In genomic region chr1:171844381-171844780, GRCh38 we compare ENCODE assay signal across 23 cellular contexts. TPM values are rescaled to one million over a fixed set of nuclear protein-coding genes. Genes with fewer than 3 reads are reported as not detected.
A peak's percentile ranks its signal among the peaks of the same experiment; 100 is the strongest.
DNase-seq lines count a peak whose midpoint lies in the region; ATAC-seq, FAIRE-seq and TF ChIP-seq lines count a peak whose summit lies in the region.
"Had no signal": no experiment of that assay in that cellular context is flagged by ENCODE, and none has a peak within 500 bp of the region (broad histone marks: within the 10 kb centered on the region; RNA-seq: fewer than 3 reads in every experiment).

No MANE protein-coding gene starts in this region.

- H3K36me3 Mint-ChIP-seq in astrocyte (ENCODE audit: low read depth, unreplicated experiment): no peaks in the 10 kb centered on the region
- no peaks in the 10 kb centered on the region for H3K36me3 Mint-ChIP-seq in T-helper 2 cell treated with Interferon-gamma antibody and Interleukin-4, amounts not matched to agents 5 μg/mL and 100 μg/mL, for 36 hours (ENCODE audit: low read depth)
- H3K36me3 Mint-ChIP-seq: CD8-positive, alpha-beta T cell had no signal

- H3K27ac Mint-ChIP-seq in astrocyte (ENCODE audit: unreplicated experiment): no peak overlapping the region
- no peak overlapping the region for H3K27ac Mint-ChIP-seq in T-helper 2 cell treated with Interferon-gamma antibody and Interleukin-4, amounts not matched to agents 5 μg/mL and 100 μg/mL, for 36 hours
- H3K27ac Mint-ChIP-seq: CD8-positive, alpha-beta T cell; IgD-negative memory B cell had no signal

- no peaks in the 10 kb centered on the region for H4K20me1 ChIP-seq in astrocyte (ENCODE audit: insufficient read depth, low read length)
- no peaks in the 10 kb centered on the region for H4K20me1 ChIP-seq in fibroblast of lung (ENCODE audit: control insufficient read depth, extremely low read depth, insufficient read depth, low read length)
- no peaks in the 10 kb centered on the region for H4K20me1 ChIP-seq in HepG2 (ENCODE audit: insufficient read depth, low read length)

- DNase-seq in D721Med (ENCODE audit: insufficient read length, low spot score) (no peak), astrocyte (ENCODE audit: low read depth) (peak; percentile 13), fibroblast of lung (ENCODE audit: low read depth in 2 of 2) (peak; percentile 2 to 22), renal cortical epithelial cell (ENCODE audit: low read depth) (peak; percentile 14), HepG2 (ENCODE audit: low spot score) (no peak), GF-D8 (lab: John Stamatoyannopoulos, UW) (no peak)
- DNase-seq in T-helper 2 cell treated with Interferon-gamma antibody and Interleukin-4, amounts not matched to agents 5 μg/mL and 100 μg/mL, for 36 hours (ENCODE audit: low spot score): no peak
- DNase-seq: CD8-positive, alpha-beta T cell; DMS79; H7; Karpas-422; MG63; NCI-H1048; NCI-H1436; NCI-H1930; NCI-H345; NCI-H524 treated with DMSO at 0.1 percent for 48 hours; Peyer's patch; Right ventricle myocardium superior had no signal

- H2AFZ ChIP-seq in astrocyte (ENCODE audit: low read depth, low read length) (no peak overlapping the region), fibroblast of lung (ENCODE audit: low read length) (no peak overlapping the region), HepG2 (ENCODE audit: low read length) (no peak overlapping the region)

- no peak for TF ChIP-seq RAD21 in HepG2 (CRISPR knock-in tag; IDR thresholded peaks at IDR 0.05)

- no peak for TF ChIP-seq POLR2A in HepG2 (IDR thresholded peaks at IDR 0.05; ENCODE audit: insufficient read depth in 1 of 2, low read depth in 2 of 2, low read length in 2 of 2)

- WGBS in HepG2 (ENCODE audit: low lambda C conversion rate): 3% methylated on average over 2 of the region's 2 CpGs

- intact Hi-C loops in HepG2 (cut with micrococcal nuclease; ENCODE audit: unreplicated experiment): no loop called here

- peaks cover 4% of the 10 kb centered on the region for H3K4me1 Mint-ChIP-seq in astrocyte (ENCODE audit: low read depth, unreplicated experiment)
- H3K4me1 Mint-ChIP-seq in T-helper 2 cell treated with Interferon-gamma antibody and Interleukin-4, amounts not matched to agents 5 μg/mL and 100 μg/mL, for 36 hours (ENCODE audit: low read depth): peaks cover 15% of the 10 kb centered on the region

- H3K27ac ChIP-seq in astrocyte (ENCODE audit: low read depth, low read length) (no peak overlapping the region), fibroblast of lung (ENCODE audit: insufficient read depth, low read length) (no peak overlapping the region), HepG2 (ENCODE audit: extremely low read length, insufficient read depth, low read length) (no peak overlapping the region)
- H3K27ac ChIP-seq: Peyer's patch, SK-N-MC had no signal

- H3K9ac ChIP-seq in astrocyte (ENCODE audit: low read length) (no peak overlapping the region), fibroblast of lung (ENCODE audit: insufficient read depth, low read length) (no peak overlapping the region), HepG2 (ENCODE audit: insufficient read depth, low read depth, low read length) (no peak overlapping the region)

- no peak for TF ChIP-seq CTCF in D721Med (IDR thresholded peaks at IDR 0.05; ENCODE audit: insufficient read depth, missing control alignments)
- TF ChIP-seq CTCF in astrocyte (IDR thresholded peaks at IDR 0.05; ENCODE audit: insufficient read depth, low read depth, low read length): no peak
- no peak for TF ChIP-seq CTCF in fibroblast of lung (conservative IDR thresholded peaks at IDR 0.05 in 1 of 2, IDR thresholded peaks at IDR 0.05 in 1 of 2; ENCODE audit: low read depth in 1 of 2, low read length in 2 of 2)
- no peak for TF ChIP-seq CTCF in HepG2 (CRISPR knock-in tag; IDR thresholded peaks at IDR 0.05)

- CTCF ChIA-PET in HepG2 (lab: Yijun Ruan, JAX; ENCODE audit: low intra/inter-chr PET ratio, low total read pairs): no interaction called here

- H3K4me2 ChIP-seq in astrocyte (ENCODE audit: low read length): no peak overlapping the region
- no peak overlapping the region for H3K4me2 ChIP-seq in fibroblast of lung (ENCODE audit: extremely low read depth, insufficient read depth, low read length)
- H3K4me2 ChIP-seq in HepG2 (ENCODE audit: low read depth, low read length): no peak overlapping the region

- FAIRE-seq in D721Med (lab: Jason Lieb, UNC) (peak; percentile 90), astrocyte (lab: Jason Lieb, UNC) (no peak), HepG2 (lab: Jason Lieb, UNC) (no peak)
- FAIRE-seq: HTR-8/SVneo had no signal

- BruUV-seq in HepG2 (replicated peaks; lab: Mats Ljungman, UMichigan): no TSS peak

- TF ChIP-seq EP300 in HepG2 (IDR thresholded peaks at IDR 0.05; ENCODE audit: low read depth in 2 of 2, low read length in 2 of 2) (no peak), HepG2 (CRISPR knock-in tag; IDR thresholded peaks at IDR 0.05; ENCODE audit: borderline replicate concordance) (no peak)

- H3K9me3 ChIP-seq in astrocyte (ENCODE audit: insufficient read depth, low read depth, low read length) (no peaks in the 10 kb centered on the region), fibroblast of lung (ENCODE audit: control insufficient read depth, insufficient read depth, low read depth, low read length) (no peaks in the 10 kb centered on the region), HepG2 (ENCODE audit: low read length) (no peaks in the 10 kb centered on the region)

- H3K4me3 ChIP-seq in astrocyte (ENCODE audit: insufficient read depth, low read depth, low read length) (no peak overlapping the region), fibroblast of lung (replicated peaks in 1 of 4; ENCODE audit: control extremely low read depth in 1 of 4, insufficient read depth in 1 of 4, low read depth in 3 of 4, low read length in 4 of 4) (no peak overlapping the region), HepG2 (replicated peaks in 1 of 3; ENCODE audit: insufficient read depth in 1 of 3, low read depth in 2 of 3, low read length in 3 of 3) (no peak overlapping the region)
- H3K4me3 ChIP-seq: MG63, Peyer's patch, SK-N-MC had no signal

- in situ Hi-C loops in HepG2 (cut with HindIII; ENCODE audit: extremely low pct_ligation_motif_present, low pct_unique_long_range_greater_than_20kb): no loop called here

- H3K4me1 ChIP-seq in astrocyte (ENCODE audit: insufficient read depth, low read length): no peaks in the 10 kb centered on the region
- H3K4me1 ChIP-seq in fibroblast of lung (ENCODE audit: control insufficient read depth, extremely low read depth, insufficient read depth, low read length): no peaks in the 10 kb centered on the region
- H3K4me1 ChIP-seq in HepG2 (ENCODE audit: insufficient read depth, low read length): no peaks in the 10 kb centered on the region

- no peaks in the 10 kb centered on the region for H3K9me3 Mint-ChIP-seq in astrocyte (ENCODE audit: unreplicated experiment)
- no peaks in the 10 kb centered on the region for H3K9me3 Mint-ChIP-seq in T-helper 2 cell treated with Interferon-gamma antibody and Interleukin-4, amounts not matched to agents 5 μg/mL and 100 μg/mL, for 36 hours
- H3K9me3 Mint-ChIP-seq: CD8-positive, alpha-beta T cell; IgD-negative memory B cell had no signal

- H3K79me2 ChIP-seq in astrocyte (ENCODE audit: insufficient read depth, low read length) (no peaks in the 10 kb centered on the region), fibroblast of lung (ENCODE audit: control insufficient read depth, insufficient read depth, low read length) (no peaks in the 10 kb centered on the region), HepG2 (ENCODE audit: insufficient read depth, low read length) (no peaks in the 10 kb centered on the region)

- H3K4me3 Mint-ChIP-seq in astrocyte (ENCODE audit: unreplicated experiment): no peak overlapping the region
- no peak overlapping the region for H3K4me3 Mint-ChIP-seq in T-helper 2 cell treated with Interferon-gamma antibody and Interleukin-4, amounts not matched to agents 5 μg/mL and 100 μg/mL, for 36 hours
- H3K4me3 Mint-ChIP-seq: CD8-positive, alpha-beta T cell; IgD-negative memory B cell had no signal

- H3K27me3 ChIP-seq in astrocyte (ENCODE audit: insufficient read depth, low read length) (no peaks in the 10 kb centered on the region), fibroblast of lung (ENCODE audit: control insufficient read depth, insufficient read depth, low read length) (no peaks in the 10 kb centered on the region), HepG2 (ENCODE audit: control insufficient read depth in 1 of 2, insufficient read depth in 2 of 2, low read length in 2 of 2) (0 out of 5 replicates have a peak, but pooled peaks cover 0 to 5% of the 10 kb centered on the region in 2 experiments)

- H3K36me3 ChIP-seq in astrocyte (ENCODE audit: insufficient read depth, low read length) (no peaks in the 10 kb centered on the region), fibroblast of lung (ENCODE audit: control insufficient read depth, insufficient read depth, low read length) (no peaks in the 10 kb centered on the region), HepG2 (replicated peaks in 1 of 2; ENCODE audit: control insufficient read depth in 1 of 2, insufficient read depth in 2 of 2, low read length in 2 of 2) (no peaks in the 10 kb centered on the region)
- H3K36me3 ChIP-seq: MG63, Peyer's patch had no signal

- ATAC-seq in HepG2 (no peak), SK-N-SH treated with all-trans-retinoic acid at 6 μM for 48 hours (no peak)
- ATAC-seq: CD8-positive, alpha-beta T cell had no signal

- no peaks in the 10 kb centered on the region for H3K27me3 Mint-ChIP-seq in astrocyte (ENCODE audit: low read depth, unreplicated experiment)
- H3K27me3 Mint-ChIP-seq in T-helper 2 cell treated with Interferon-gamma antibody and Interleukin-4, amounts not matched to agents 5 μg/mL and 100 μg/mL, for 36 hours (ENCODE audit: low read depth): peaks cover 52% of the 10 kb centered on the region

- POLR2A ChIA-PET in HepG2 (lab: Yijun Ruan, JAX): no interaction called here

RNA-seq across cellular contexts. Expression of gene DNM3, which starts 3.1 kb away (rescaled TPM):
- total RNA-seq in astrocyte (4.7 and 6.5 TPM in 2 replicates), fibroblast of lung (1.8 and 3.6 TPM in 2 replicates), renal cortical epithelial cell (1.2 and 10.7 TPM in 2 replicates), HepG2 (2016; rRNA removed; fragmentation: Illumina TruSeq; extraction: Trizol) (not detected in 2 replicates)
- polyA plus RNA-seq in fibroblast of lung (1.6 and 1.9 TPM in 2 replicates), HepG2 (2011; rRNA removed) (0.05 and 0.14 TPM in 2 replicates)
- polyA plus RNA-seq in fibroblast of lung (2012): 1.2 and 1.8 TPM in 2 replicates
- polyA minus RNA-seq in fibroblast of lung (ENCODE audit: low replicate concordance): 0.74 TPM in 1 of 2 replicates, not detected in the other
- not detected in 2 replicates for total RNA-seq in HepG2 (2016; cell fraction: cytosol; rRNA removed; fragmentation: Illumina TruSeq; extraction: Trizol; ENCODE audit: low read depth)
- not detected in 2 replicates for total RNA-seq in HepG2 (2016; cell fraction: insoluble cytoplasmic fraction; rRNA removed; fragmentation: Illumina TruSeq; extraction: Trizol)
- total RNA-seq in HepG2 (2016; cell fraction: membrane; rRNA removed; fragmentation: Illumina TruSeq; extraction: Trizol): not detected in 2 replicates
- total RNA-seq in HepG2 (2016; cell fraction: nucleus; rRNA removed; fragmentation: Illumina TruSeq; extraction: Trizol): 0.34 and 0.38 TPM in 2 replicates
- polyA plus RNA-seq in HepG2 (2011; cell fraction: cytosol; rRNA removed): 0.01 TPM in 1 of 2 replicates, not detected in the other
- polyA plus RNA-seq in HepG2 (2011; cell fraction: nucleus; rRNA removed): 0.10 and 0.16 TPM in 2 replicates
- 0.03 and 0.16 TPM in 2 replicates for polyA plus RNA-seq in HepG2 (2012)
- not detected in 2 replicates for polyA plus RNA-seq in HepG2 (2016; cell fraction: cytosol; fragmentation: Illumina TruSeq; extraction: Trizol; ENCODE audit: low read depth)
- polyA plus RNA-seq in HepG2 (2016; cell fraction: insoluble cytoplasmic fraction; fragmentation: Illumina TruSeq; extraction: Trizol; ENCODE audit: low read depth): not detected in 2 replicates
- not detected in 2 replicates for polyA plus RNA-seq in HepG2 (2016; cell fraction: membrane; fragmentation: Illumina TruSeq; extraction: Trizol; ENCODE audit: low read depth)
- 0.05 TPM in 1 of 2 replicates, not detected in the other for polyA plus RNA-seq in HepG2 (2016; cell fraction: nucleus; fragmentation: Illumina TruSeq; extraction: Trizol; ENCODE audit: insufficient read depth, low read depth)
- polyA minus RNA-seq in HepG2 (2011; rRNA and poly(A)+ RNA removed; ENCODE audit: low replicate concordance): 1.1 TPM in 1 of 2 replicates, not detected in the other
- not detected in 2 replicates for polyA minus RNA-seq in HepG2 (2011; cell fraction: cytosol; rRNA and poly(A)+ RNA removed)
- polyA minus RNA-seq in HepG2 (2011; cell fraction: nucleus; rRNA and poly(A)+ RNA removed): 0.26 and 0.75 TPM in 2 replicates

Comparison
In these comparisons a context has a peak if more than half of its experiments do, and no peak if none do; other contexts are left out.
1. DNase-seq: peak in astrocyte (single experiment), fibroblast of lung (2 of 2) and renal cortical epithelial cell (single experiment); none in D721Med (single experiment), T-helper 2 cell treated with Interferon-gamma antibody and Interleukin-4, amounts not matched to agents 5 μg/mL and 100 μg/mL, for 36 hours (single experiment), HepG2 (single experiment) and GF-D8 (single experiment).